8 cellular contexts compared by ENCODE assay signal in the genomic region with DNA sequence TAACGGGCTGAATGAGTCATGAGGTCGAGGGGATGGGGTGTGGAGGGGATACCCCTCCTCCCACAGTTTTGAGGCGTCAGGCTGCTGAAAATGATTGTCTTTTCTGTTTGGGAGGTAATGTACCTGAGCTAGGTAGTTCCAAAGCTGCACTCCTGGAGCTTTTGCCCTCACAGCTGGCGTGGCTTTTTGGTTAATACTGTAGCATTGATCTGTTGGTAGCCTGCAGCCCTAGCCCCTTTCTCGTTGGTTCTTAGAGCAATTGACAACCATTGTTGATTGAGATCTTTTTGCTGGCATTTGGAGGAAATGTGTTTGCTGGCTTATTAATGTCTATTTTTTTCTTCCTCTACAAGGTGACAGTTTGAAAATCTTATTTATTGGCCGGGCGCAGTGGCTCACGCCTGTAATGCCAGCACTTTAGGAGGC. TPM values are rescaled to one million over a fixed set of nuclear protein-coding genes. Genes with fewer than 3 reads are reported as not detected.
DNase-seq lines count a peak whose midpoint lies in the region; ATAC-seq and TF ChIP-seq lines count a peak whose summit lies in the region.

No MANE protein-coding gene starts in this region.

- peaks cover 12% of the 10 kb centered on the region for H3K4me1 ChIP-seq in rectal smooth muscle tissue (ENCODE audit: control insufficient read depth, insufficient read depth, low read length)

- H3K27ac Mint-ChIP-seq in T-helper 17 cell: peak overlapping the region; percentile 98

- TF ChIP-seq CTCF in fibroblast of pulmonary artery (IDR thresholded peaks at IDR 0.05; ENCODE audit: low read length, missing control alignments) (no peak), omental fat pad (IDR thresholded peaks at IDR 0.05) (no peak)

- no peaks in the 10 kb centered on the region for H3K27me3 Mint-ChIP-seq in T-helper 17 cell

- H3K4me1 Mint-ChIP-seq in T-helper 17 cell: peaks cover 27% of the 10 kb centered on the region

- H3K27me3 ChIP-seq in rectal smooth muscle tissue (ENCODE audit: control insufficient read depth, insufficient read depth, low read length): no peaks in the 10 kb centered on the region

- H3K4me3 ChIP-seq in GM08714 (ENCODE audit: low read length) (peak overlapping the region; percentile 97), fibroblast of pulmonary artery (replicated peaks; ENCODE audit: low read depth, low read length) (peak overlapping the region; percentile 97), rectal smooth muscle tissue (ENCODE audit: low read length) (peak overlapping the region; percentile 99)

- peaks cover 22% of the 10 kb centered on the region for H3K36me3 ChIP-seq in rectal smooth muscle tissue (ENCODE audit: control insufficient read depth, insufficient read depth, low read length)

- DNase-seq in T-helper 17 cell (no peak), fibroblast of pulmonary artery (ENCODE audit: low read depth) (no peak), NCI-H128 (lab: John Stamatoyannopoulos, UW; ENCODE audit: unreplicated experiment) (no peak), omental fat pad (ENCODE audit: low spot score) (no peak)

- peak overlapping the region; percentile 94 for H3K27ac ChIP-seq in rectal smooth muscle tissue (ENCODE audit: low read depth, low read length)

- peak overlapping the region; percentile 96 for H3K4me3 Mint-ChIP-seq in T-helper 17 cell

- no peaks in the 10 kb centered on the region for H3K9me3 ChIP-seq in T-helper 17 cell (ENCODE audit: control insufficient read depth, low read length, poor library complexity, severe bottlenecking)

- peak overlapping the region; percentile 70 for H3K9ac ChIP-seq in rectal smooth muscle tissue (ENCODE audit: low read length)

- ATAC-seq in T-helper 17 cell (no peak), HG03571 (IDR thresholded peaks at IDR 0.05; ENCODE audit: unreplicated experiment) (no peak), HG03565 (IDR thresholded peaks at IDR 0.05; ENCODE audit: unreplicated experiment) (no peak), omental fat pad (ENCODE audit: low FRiP score) (no peak)

- peaks cover 3% of the 10 kb centered on the region for H3K36me3 Mint-ChIP-seq in T-helper 17 cell (ENCODE audit: low read depth)

RNA-seq across cellular contexts. Expression of gene ATXN2L, which starts 1.8 kb away (rescaled TPM):
- total RNA-seq in T-helper 17 cell (100 to 1,000 TPM; 348 to 372 TPM), omental fat pad (10 to 100 TPM; 34.4 to 83.3 (median 59.5) TPM)

RNA-seq across cellular contexts. Expression of gene TUFM, which starts 21.6 kb away (rescaled TPM):
- total RNA-seq in T-helper 17 cell (100 to 1,000 TPM in 1 of 2 donors, 10 to 100 TPM in 1; 78.5 to 103 TPM), omental fat pad (100 to 1,000 TPM in 2 of 4 donors, 10 to 100 TPM in 2; 93.2 to 133 (median 103) TPM)

RNA-seq across cellular contexts. Expression of gene SH2B1, which starts 39.1 kb away (rescaled TPM):
- total RNA-seq in T-helper 17 cell (10 to 100 TPM; 69.1 to 77.7 TPM), omental fat pad (10 to 100 TPM; 16.1 to 25.4 (median 18.8) TPM)

RNA-seq across cellular contexts. Expression of gene ATP2A1, which starts 53.7 kb away (rescaled TPM):
- total RNA-seq in T-helper 17 cell (1 to 10 TPM in 1 of 2 donors, under 1 TPM in 1; 0.75 to 1.7 TPM), omental fat pad (under 1 TPM; 0.32 to 0.44 (median 0.37) TPM)

Comparison
In these comparisons a context has a peak if more than half of its experiments do, and no peak if none do; other contexts are left out.
1. RNA of gene ATXN2L, which starts 1.8 kb away (total RNA-seq): 348 to 372 TPM in T-helper 17 cell; 34.4 to 83.3 TPM in omental fat pad; every median in the first group is over 4 times any median in the second.
2. Peak in every context shown above with its lines, with median percentiles within 50 percentile points of each other: H3K4me3 ChIP-seq.